ENCODE assay signal across 9 cellular contexts in genomic region chr2:112793449-112793978, GRCh38. TPM values are rescaled to one million over a fixed set of nuclear protein-coding genes. Genes with fewer than 3 reads are reported as not detected.
DNase-seq lines count a peak whose midpoint lies in the region; ATAC-seq, FAIRE-seq and TF ChIP-seq lines count a peak whose summit lies in the region.
"Had no signal": no experiment of that assay in that cellular context is flagged by ENCODE, and none has a peak within 500 bp of the region (broad histone marks: within the 10 kb centered on the region; RNA-seq: fewer than 3 reads in every experiment).

No MANE protein-coding gene starts in this region.

- TF ChIP-seq POLR2A in H1 (IDR thresholded peaks at IDR 0.05; ENCODE audit: control extremely low read depth in 1 of 2, low read depth in 2 of 2, low read length in 2 of 2), result no peak

- peaks cover 34% of the 10 kb centered on the region for H3K36me3 Mint-ChIP-seq in activated CD8-positive, alpha-beta memory T cell treated with anti-CD3 and anti-CD28 coated beads, Interleukin-2, amount 10 ng/mL, durations not matched to agents 7 days and 5 days
- H3K36me3 Mint-ChIP-seq: naive B cell had no signal

- TF ChIP-seq CTCF in RWPE1 (conservative IDR thresholded peaks at IDR 0.05; ENCODE audit: low read depth) (no peak), H1 (IDR thresholded peaks at IDR 0.05; ENCODE audit: control extremely low read depth in 1 of 3, insufficient read depth in 1 of 3, low read depth in 1 of 3, low read length in 3 of 3) (no peak), smooth muscle cell (IDR thresholded peaks at IDR 0.05; ENCODE audit: borderline replicate concordance, insufficient read depth, poor library complexity, severe bottlenecking) (no peak)

- H3K4me3 Mint-ChIP-seq in activated CD8-positive, alpha-beta memory T cell treated with anti-CD3 and anti-CD28 coated beads, Interleukin-2, amount 10 ng/mL, durations not matched to agents 7 days and 5 days, result no peak overlapping the region
- H3K4me3 Mint-ChIP-seq: naive B cell had no signal

- H2BK120ac ChIP-seq in H1 (replicated peaks; ENCODE audit: low read depth, low read length), result no peak overlapping the region

- H3K9me3 ChIP-seq in H1 (ENCODE audit: insufficient read depth in 2 of 2, low read depth in 1 of 2, low read length in 1 of 2) (peaks cover 0 to 3% of the 10 kb centered on the region in 2 experiments; a peak in 2 of 4 replicates), smooth muscle cell (replicated peaks; ENCODE audit: low read depth) (no peaks in the 10 kb centered on the region)

- H3K79me2 ChIP-seq in H1 (ENCODE audit: control insufficient read depth in 1 of 2, insufficient read depth in 2 of 2, low read length in 2 of 2), result no peaks in the 10 kb centered on the region
- H3K79me2 ChIP-seq in smooth muscle cell (ENCODE audit: low read depth), result no peaks in the 10 kb centered on the region

- H3K14ac ChIP-seq in H1 (ENCODE audit: insufficient read length), result no peak overlapping the region

- no peaks in the 10 kb centered on the region for H3K27me3 Mint-ChIP-seq in activated CD8-positive, alpha-beta memory T cell treated with anti-CD3 and anti-CD28 coated beads, Interleukin-2, amount 10 ng/mL, durations not matched to agents 7 days and 5 days
- H3K27me3 Mint-ChIP-seq: naive B cell had no signal

- no peak overlapping the region for H4K5ac ChIP-seq in H1 (ENCODE audit: insufficient read length, low read depth, low read length)

- no peak overlapping the region for H3K4me2 ChIP-seq in H1 (ENCODE audit: insufficient read depth in 1 of 2, low read depth in 2 of 2, low read length in 2 of 2)
- peak overlapping the region; percentile 49 for H3K4me2 ChIP-seq in smooth muscle cell

- H2BK5ac ChIP-seq in H1 (ENCODE audit: low read depth, low read length), result 0 out of 2 replicates have a peak overlapping the region, but pooled peaks have one; percentile 49

- no peak overlapping the region for H3K4ac ChIP-seq in H1 (replicated peaks; ENCODE audit: insufficient read length, low read depth, low read length)

- no peaks in the 10 kb centered on the region for H3K23me2 ChIP-seq in H1 (ENCODE audit: low read depth, low read length)

- peaks cover 20% of the 10 kb centered on the region for H3K4me1 Mint-ChIP-seq in activated CD8-positive, alpha-beta memory T cell treated with anti-CD3 and anti-CD28 coated beads, Interleukin-2, amount 10 ng/mL, durations not matched to agents 7 days and 5 days

- H2AFZ ChIP-seq in H1 (ENCODE audit: low read length) (no peak overlapping the region), smooth muscle cell (ENCODE audit: low read depth) (peak overlapping the region; percentile 74)

- no peak overlapping the region for H3K56ac ChIP-seq in H1 (replicated peaks; ENCODE audit: insufficient read length, low read depth, low read length)

- H3K4me1 ChIP-seq in H1 (replicated peaks in 1 of 4; ENCODE audit: control insufficient read depth in 3 of 4, insufficient read depth in 4 of 4, low read length in 3 of 4) (peaks cover 0 to 6% (median 2%) of the 10 kb centered on the region in 4 experiments; a peak in 5 of 7 replicates), smooth muscle cell (ENCODE audit: low read depth) (peaks cover 5% of the 10 kb centered on the region)

- H3K27me3 ChIP-seq in H1 (replicated peaks in 1 of 4; ENCODE audit: control insufficient read depth in 3 of 4, extremely low read depth in 1 of 4, insufficient read depth in 3 of 4, low read length in 3 of 4) (no peaks in the 10 kb centered on the region), smooth muscle cell (ENCODE audit: low read depth) (no peaks in the 10 kb centered on the region)

- TF ChIP-seq EP300 in H1 (IDR thresholded peaks at IDR 0.05; ENCODE audit: borderline replicate concordance in 1 of 2, low read depth in 2 of 2, low read length in 2 of 2), result no peak

- H2AK5ac ChIP-seq in H1 (ENCODE audit: low read depth, low read length), result 0 out of 2 replicates have a peak overlapping the region, but pooled peaks have one; percentile 85

- no peak for TF ChIP-seq RAD21 in H1 (IDR thresholded peaks at IDR 0.05 in 1 of 2, conservative IDR thresholded peaks at IDR 0.05 in 1 of 2; ENCODE audit: low read depth in 2 of 2, low read length in 2 of 2)

- H3K23ac ChIP-seq in H1 (ENCODE audit: insufficient read length), result no peak overlapping the region

- peak; percentile 40 for ATAC-seq in activated CD8-positive, alpha-beta memory T cell treated with anti-CD3 and anti-CD28 coated beads, Interleukin-2, amount 10 ng/mL, durations not matched to agents 7 days and 5 days
- ATAC-seq in GM18517 (IDR thresholded peaks at IDR 0.05; ENCODE audit: unreplicated experiment), result no peak
- no peak for ATAC-seq in GM18498 (IDR thresholded peaks at IDR 0.05; ENCODE audit: unreplicated experiment)

- H3K4me3 ChIP-seq in H1 (ENCODE audit: extremely low read depth in 1 of 4, insufficient read depth in 2 of 4, low read depth in 3 of 4, low read length in 4 of 4), result no peak overlapping the region
- H3K4me3 ChIP-seq in smooth muscle cell, result no peak overlapping the region

- POLR2A ChIA-PET in RWPE1 (lab: Yijun Ruan, JAX; ENCODE audit: low non-redundant PET), result no interaction called here
- POLR2A ChIA-PET in H1 (lab: Charles Lee; ENCODE audit: partially characterized antibody), result no interaction called here

- H4K8ac ChIP-seq in H1 (ENCODE audit: extremely low read depth, insufficient read depth, low read length), result no peak overlapping the region

- H3K27ac Mint-ChIP-seq in activated CD8-positive, alpha-beta memory T cell treated with anti-CD3 and anti-CD28 coated beads, Interleukin-2, amount 10 ng/mL, durations not matched to agents 7 days and 5 days, result peak overlapping the region; percentile 34
- H3K27ac Mint-ChIP-seq: naive B cell had no signal

- FAIRE-seq in H1 (lab: Jason Lieb, UNC), result no peak

- H3K36me3 ChIP-seq in H1 (ENCODE audit: control insufficient read depth in 2 of 4, insufficient read depth in 4 of 4, low read length in 3 of 4), result no peaks in the 10 kb centered on the region
- no peaks in the 10 kb centered on the region for H3K36me3 ChIP-seq in smooth muscle cell (ENCODE audit: low read depth)

- H3K27ac ChIP-seq in RWPE1 (peak overlapping the region; percentile 90), H1 (ENCODE audit: low read depth, low read length) (no peak overlapping the region), smooth muscle cell (ENCODE audit: low read depth) (peak overlapping the region; percentile 94)

- CTCF ChIA-PET in activated CD8-positive, alpha-beta memory T cell treated with anti-CD3 and anti-CD28 coated beads, Interleukin-2, amount 10 ng/mL, durations not matched to agents 7 days and 5 days (lab: Charles Lee), result interaction anchor here (1.3 kb wide), 1 partner anchor 92 kb away, joined by 4 read pairs; no protein-coding TSS in a partner anchor
- CTCF ChIA-PET in RWPE1 (lab: Yijun Ruan, JAX), result interaction anchor here (0.6 to 0.8 kb wide), 3 partner anchors 9 to 190 kb away, joined by 3 to 5 read pairs (median 3); partner anchors contain the start of gene IL1A
- CTCF ChIA-PET in H1 (lab: Charles Lee; ENCODE audit: partially characterized antibody), result interaction anchor here (0.7 to 3.2 kb wide), 2 partner anchors 8 to 92 kb away, joined by 3 to 10 read pairs; no protein-coding TSS in a partner anchor

- H3K9ac ChIP-seq in H1 (replicated peaks in 1 of 4; ENCODE audit: extremely low read depth in 1 of 4, low read depth in 3 of 4, low read length in 3 of 4), result no peak overlapping the region
- H3K9ac ChIP-seq in smooth muscle cell (ENCODE audit: low read depth), result peak overlapping the region; percentile 58

- H3F3A ChIP-seq in smooth muscle cell (ENCODE audit: low read depth), result peaks cover 15% of the 10 kb centered on the region

- H4K91ac ChIP-seq in H1 (replicated peaks; ENCODE audit: insufficient read length, low read length), result peak overlapping the region; percentile 51

- no peaks in the 10 kb centered on the region for H4K20me1 ChIP-seq in H1 (replicated peaks in 1 of 2; ENCODE audit: control insufficient read depth in 1 of 2, insufficient read depth in 2 of 2, low read length in 2 of 2)
- H4K20me1 ChIP-seq in smooth muscle cell (ENCODE audit: low read depth), result no peaks in the 10 kb centered on the region

- H2BK12ac ChIP-seq in H1 (ENCODE audit: low read depth, low read length), result no peak overlapping the region; the same call in 1 of the 2 replicates

- no peaks in the 10 kb centered on the region for H3K79me1 ChIP-seq in H1 (ENCODE audit: low read depth, low read length)

- DNase-seq in activated CD8-positive, alpha-beta memory T cell treated with anti-CD3 and anti-CD28 coated beads, Interleukin-2, amount 10 ng/mL, durations not matched to agents 7 days and 5 days, result no peak
- no peak for DNase-seq in activated CD8-positive, alpha-beta memory T cell treated with anti-CD3 and anti-CD28 coated beads, Interleukin-2, amount 50 U/mL, for 4 hours
- DNase-seq in RWPE1 (ENCODE audit: low spot score), result peak; percentile 37
- DNase-seq in H1 (ENCODE audit: low read depth in 1 of 2, low spot score in 2 of 2), result no peak
- no peak for DNase-seq in smooth muscle cell (lab: John Stamatoyannopoulos, UW; ENCODE audit: unreplicated experiment)
- DNase-seq in UCSD-AML1 (lab: John Stamatoyannopoulos, UW; ENCODE audit: unreplicated experiment), result no peak
- DNase-seq: naive B cell had no signal

- no peak overlapping the region for H3K18ac ChIP-seq in H1 (ENCODE audit: extremely low read depth, low read length)

- 87% methylated on average over 3 of the region's 3 CpGs; no CpG with 5 or more reads in 1 of the 2 experiments for WGBS in H1 (ENCODE audit: extremely low coverage in 1 of 2, insufficient coverage in 1 of 2, insufficient read length in 1 of 2, insufficient replicate concordance in 2 of 2, low coverage in 1 of 2, low lambda C conversion rate in 2 of 2, missing lambda C conversion rate in 1 of 2), 2 experiments
- 36% methylated on average over 3 of the region's 3 CpGs for WGBS in smooth muscle cell (ENCODE audit: low lambda C conversion rate)

- peaks cover 12% of the 10 kb centered on the region for H3K9me3 Mint-ChIP-seq in activated CD8-positive, alpha-beta memory T cell treated with anti-CD3 and anti-CD28 coated beads, Interleukin-2, amount 10 ng/mL, durations not matched to agents 7 days and 5 days (ENCODE audit: low read depth)
- H3K9me3 Mint-ChIP-seq: naive B cell had no signal

- peak overlapping the region; percentile 76; the same call in 1 of the 2 replicates for H2BK20ac ChIP-seq in H1 (ENCODE audit: low read length)

- no peak overlapping the region for H2BK15ac ChIP-seq in H1 (ENCODE audit: low read length)

RNA-seq across cellular contexts. Expression of gene IL1A, which starts 9.2 kb away (rescaled TPM):
- 1 to 10 TPM in 1 of 2 experiments, under 1 TPM in 1; 0.23 to 3.1 TPM for total RNA-seq in activated CD8-positive, alpha-beta memory T cell treated with anti-CD3 and anti-CD28 coated beads, Interleukin-2, amount 10 ng/mL, durations not matched to agents 7 days and 5 days
- 0.34 and 0.74 TPM in 2 replicates for total RNA-seq in H1 (2021; fragmentation: NEBNext Ultra II Directional; extraction: Animal tissue kit (Norgen Biotek cat#: 25700))
- 0.25 and 0.32 TPM in 2 replicates for polyA plus RNA-seq in H1 (2011; rRNA removed)
- polyA plus RNA-seq in H1 (2011; cell fraction: cytosol; rRNA removed), result 0.25 TPM
- 0.07 TPM for polyA plus RNA-seq in H1 (2011; cell fraction: nucleus; rRNA removed)
- 0.21 to 0.69 TPM (median 0.60 TPM) in 4 replicates for polyA plus RNA-seq in H1 (2012, experiment 1 of 2)
- polyA plus RNA-seq in H1 (2012, experiment 2 of 2), result not detected
- polyA plus RNA-seq in H1 (2013, experiment 1 of 2), result 0.51 TPM
- 0.55 TPM for polyA plus RNA-seq in H1 (2013, experiment 2 of 2)
- polyA minus RNA-seq in H1 (2011; rRNA and poly(A)+ RNA removed), result 0.37 and 0.41 TPM in 2 replicates
- polyA minus RNA-seq in H1 (2011; cell fraction: cytosol; rRNA and poly(A)+ RNA removed), result not detected
- 0.60 TPM for polyA minus RNA-seq in H1 (2011; cell fraction: nucleus; rRNA and poly(A)+ RNA removed)
- 3.4 and 6.4 TPM in 2 replicates for total RNA-seq in smooth muscle cell
- 1.4 and 5.1 TPM in 2 replicates for polyA plus RNA-seq in smooth muscle cell

RNA-seq across cellular contexts. Expression of gene CKAP2L, which starts 29.1 kb away (rescaled TPM):
- total RNA-seq in activated CD8-positive, alpha-beta memory T cell treated with anti-CD3 and anti-CD28 coated beads, Interleukin-2, amount 10 ng/mL, durations not matched to agents 7 days and 5 days, result 10 to 100 TPM; 62.2 to 68.8 TPM
- 19.3 and 20.7 TPM in 2 replicates for total RNA-seq in H1 (2021; fragmentation: NEBNext Ultra II Directional; extraction: Animal tissue kit (Norgen Biotek cat#: 25700))
- polyA plus RNA-seq in H1 (2011; rRNA removed) (1.6 and 2.5 TPM in 2 replicates), smooth muscle cell (5.1 and 6.6 TPM in 2 replicates)
- polyA plus RNA-seq in H1 (2011; cell fraction: cytosol; rRNA removed), result 4.1 TPM
- 4.1 TPM for polyA plus RNA-seq in H1 (2011; cell fraction: nucleus; rRNA removed)
- 5.7 to 11.6 TPM (median 6.5 TPM) in 4 replicates for polyA plus RNA-seq in H1 (2012, experiment 1 of 2)
- polyA plus RNA-seq in H1 (2012, experiment 2 of 2), result 0.55 TPM
- 12.2 TPM for polyA plus RNA-seq in H1 (2013, experiment 1 of 2)
- polyA plus RNA-seq in H1 (2013, experiment 2 of 2), result 11.0 TPM
- 7.0 and 12.7 TPM in 2 replicates for polyA minus RNA-seq in H1 (2011; rRNA and poly(A)+ RNA removed)
- 5.7 TPM for polyA minus RNA-seq in H1 (2011; cell fraction: cytosol; rRNA and poly(A)+ RNA removed)
- polyA minus RNA-seq in H1 (2011; cell fraction: nucleus; rRNA and poly(A)+ RNA removed), result 18.7 TPM
- 7.8 and 16.7 TPM in 2 replicates for total RNA-seq in smooth muscle cell

RNA-seq across cellular contexts. Expression of gene IL1B, which starts 43.1 kb away (rescaled TPM):
- total RNA-seq in activated CD8-positive, alpha-beta memory T cell treated with anti-CD3 and anti-CD28 coated beads, Interleukin-2, amount 10 ng/mL, durations not matched to agents 7 days and 5 days, result under 1 TPM in 1 of 2 experiments, not detected in 1; 0.14 TPM
- total RNA-seq in H1 (2021; fragmentation: NEBNext Ultra II Directional; extraction: Animal tissue kit (Norgen Biotek cat#: 25700)), result not detected in 2 replicates
- polyA plus RNA-seq in H1 (2011; rRNA removed) (not detected in 2 replicates), smooth muscle cell (not detected in 2 replicates)
- 0.12 TPM for polyA plus RNA-seq in H1 (2011; cell fraction: cytosol; rRNA removed)
- polyA plus RNA-seq in H1 (2011; cell fraction: nucleus; rRNA removed), result not detected
- polyA plus RNA-seq in H1 (2012, experiment 1 of 2), result not detected in 4 replicates
- polyA plus RNA-seq in H1 (2012, experiment 2 of 2), result not detected
- polyA plus RNA-seq in H1 (2013, experiment 1 of 2), result not detected
- polyA plus RNA-seq in H1 (2013, experiment 2 of 2), result not detected
- polyA minus RNA-seq in H1 (2011; rRNA and poly(A)+ RNA removed), result 1.5 TPM in 1 of 2 replicates, not detected in the other
- not detected for polyA minus RNA-seq in H1 (2011; cell fraction: cytosol; rRNA and poly(A)+ RNA removed)
- not detected for polyA minus RNA-seq in H1 (2011; cell fraction: nucleus; rRNA and poly(A)+ RNA removed)
- not detected in 2 replicates for total RNA-seq in smooth muscle cell
